ENCODE assay signal across 12 cellular contexts in genomic region chr3:185807455-185808068, GRCh38. TPM values are rescaled to one million over a fixed set of nuclear protein-coding genes. Genes with fewer than 3 reads are reported as not detected.
DNase-seq lines count a peak whose midpoint lies in the region; ATAC-seq, FAIRE-seq and TF ChIP-seq lines count a peak whose summit lies in the region.
"Had no signal": no experiment of that assay in that cellular context is flagged by ENCODE, and none has a peak within 500 bp of the region (broad histone marks: within the 10 kb centered on the region; RNA-seq: fewer than 3 reads in every experiment).

No MANE protein-coding gene starts in this region.

- ATAC-seq in HepG2 = no peak
- no peak for ATAC-seq in right lobe of liver
- ATAC-seq in T-helper 17 cell = no peak
- ATAC-seq in HG03571 (IDR thresholded peaks at IDR 0.05; ENCODE audit: unreplicated experiment) = no peak

- POLR2A ChIA-PET in HepG2 (lab: Yijun Ruan, JAX) = interaction anchor here (0.6 to 1.8 kb wide), 2 partner anchors 11 to 15 kb away, joined by 4 to 6 read pairs; no protein-coding TSS in a partner anchor

- no peak overlapping the region for H3K4me2 ChIP-seq in HepG2 (ENCODE audit: low read depth, low read length)
- H3K4me2 ChIP-seq: PC-9 had no signal

- H3K4me1 ChIP-seq in HepG2 (ENCODE audit: insufficient read depth, low read length) (peaks cover 18% of the 10 kb centered on the region), right lobe of liver (no peaks in the 10 kb centered on the region)

- no peaks in the 10 kb centered on the region for H3K4me1 Mint-ChIP-seq in T-helper 17 cell

- DNase-seq in HepG2 (ENCODE audit: low spot score) (no peak), right lobe of liver (no peak), SK-MEL-5 (ENCODE audit: low read depth, low spot score) (peak; percentile 32), fibroblast of the aortic adventitia (ENCODE audit: low read depth) (peak; percentile 80), T-helper 17 cell (no peak), SKM-1 (lab: John Stamatoyannopoulos, UW; ENCODE audit: unreplicated experiment) (no peak)
- no peak for DNase-seq in activated CD4-positive, CD25-positive, alpha-beta regulatory T cell (lab: John Stamatoyannopoulos, UW)
- DNase-seq: left ventricle myocardium inferior had no signal

- peaks cover 79% of the 10 kb centered on the region for H4K20me1 ChIP-seq in HepG2 (ENCODE audit: insufficient read depth, low read length)

- peaks cover 25% of the 10 kb centered on the region for H3K27me3 Mint-ChIP-seq in T-helper 17 cell

- no peaks in the 10 kb centered on the region for H3K9me3 ChIP-seq in HepG2 (ENCODE audit: low read length)
- no peaks in the 10 kb centered on the region for H3K9me3 ChIP-seq in right lobe of liver
- H3K9me3 ChIP-seq in T-helper 17 cell (ENCODE audit: control insufficient read depth, low read length, poor library complexity, severe bottlenecking) = no peaks in the 10 kb centered on the region
- H3K9me3 ChIP-seq: left ventricle myocardium inferior, tibial nerve had no signal

- in situ Hi-C loops in HepG2 (cut with HindIII; ENCODE audit: extremely low pct_ligation_motif_present, low pct_unique_long_range_greater_than_20kb) = no loop called here
- in situ Hi-C loops in SK-MEL-5 (cut with HindIII; ENCODE audit: low pct_unique_long_range_greater_than_20kb, low sequenced_read_pairs) = no loop called here

- no peak overlapping the region for H3K27ac Mint-ChIP-seq in T-helper 17 cell

- H3K4me3 ChIP-seq in HepG2 (replicated peaks in 1 of 3; ENCODE audit: insufficient read depth in 1 of 3, low read depth in 2 of 3, low read length in 3 of 3) (no peak overlapping the region), right lobe of liver (no peak overlapping the region), fibroblast of the aortic adventitia (ENCODE audit: low read depth, low read length) (no peak overlapping the region)
- H3K4me3 ChIP-seq: coronary artery, left ventricle myocardium inferior, PC-9, tibial nerve had no signal

- H2AFZ ChIP-seq in HepG2 (ENCODE audit: low read length) = no peak overlapping the region
- H2AFZ ChIP-seq: PC-9 had no signal

- BruUV-seq in HepG2 (replicated peaks; lab: Mats Ljungman, UMichigan) = no TSS peak

- intact Hi-C loops in HepG2 (cut with micrococcal nuclease; ENCODE audit: unreplicated experiment) = no loop called here
- intact Hi-C loops in right lobe of liver (cut with DNase I) = no loop called here

- WGBS in HepG2 (ENCODE audit: low lambda C conversion rate) = 98% methylated on average over 3 of the region's 3 CpGs
- 78% methylated on average over 3 of the region's 3 CpGs for WGBS in right lobe of liver (ENCODE audit: insufficient coverage, low coverage, low lambda C conversion rate, missing lambda C conversion rate)

- H3K4me3 Mint-ChIP-seq in T-helper 17 cell = no peak overlapping the region

- no peak for FAIRE-seq in HepG2 (lab: Jason Lieb, UNC)

- H3K36me3 Mint-ChIP-seq in T-helper 17 cell (ENCODE audit: low read depth) = no peaks in the 10 kb centered on the region

- H3K79me2 ChIP-seq in HepG2 (ENCODE audit: insufficient read depth, low read length) = peaks cover 94% of the 10 kb centered on the region

- TF ChIP-seq EP300 in HepG2 (IDR thresholded peaks at IDR 0.05; ENCODE audit: low read depth in 2 of 2, low read length in 2 of 2) (no peak), HepG2 (CRISPR knock-in tag; IDR thresholded peaks at IDR 0.05; ENCODE audit: borderline replicate concordance) (no peak)

- peaks cover 0 to 8% of the 10 kb centered on the region in 2 experiments; a peak in 1 of 5 replicates for H3K36me3 ChIP-seq in HepG2 (replicated peaks in 1 of 2; ENCODE audit: control insufficient read depth in 1 of 2, insufficient read depth in 2 of 2, low read length in 2 of 2)
- no peaks in the 10 kb centered on the region for H3K36me3 ChIP-seq in right lobe of liver
- H3K36me3 ChIP-seq: left ventricle myocardium inferior, tibial nerve had no signal

- TF ChIP-seq CTCF in HepG2 (CRISPR knock-in tag; IDR thresholded peaks at IDR 0.05) (no peak), right lobe of liver (IDR thresholded peaks at IDR 0.05) (no peak), fibroblast of the aortic adventitia (IDR thresholded peaks at IDR 0.05; ENCODE audit: insufficient read depth, low read length) (no peak)

- H3K27me3 ChIP-seq in HepG2 (ENCODE audit: control insufficient read depth in 1 of 2, insufficient read depth in 2 of 2, low read length in 2 of 2) = no peaks in the 10 kb centered on the region
- no peaks in the 10 kb centered on the region for H3K27me3 ChIP-seq in right lobe of liver
- H3K27me3 ChIP-seq: tibial nerve had no signal

- no peak overlapping the region for H3K27ac ChIP-seq in HepG2 (ENCODE audit: extremely low read length, insufficient read depth, low read length)
- no peak overlapping the region for H3K27ac ChIP-seq in right lobe of liver
- H3K27ac ChIP-seq: coronary artery, left ventricle myocardium inferior, PC-9, tibial nerve had no signal

- CTCF ChIA-PET in HepG2 (lab: Yijun Ruan, JAX; ENCODE audit: low intra/inter-chr PET ratio, low total read pairs) = no interaction called here

- no peak for TF ChIP-seq POLR2A in HepG2 (IDR thresholded peaks at IDR 0.05; ENCODE audit: insufficient read depth in 1 of 2, low read depth in 2 of 2, low read length in 2 of 2)
- no peak for TF ChIP-seq POLR2A in right lobe of liver (IDR thresholded peaks at IDR 0.05)

- TF ChIP-seq RAD21 in HepG2 (CRISPR knock-in tag; IDR thresholded peaks at IDR 0.05) = no peak

- H3K9ac ChIP-seq in HepG2 (ENCODE audit: insufficient read depth, low read depth, low read length) = no peak overlapping the region

TF ChIP-seq in HepG2, 621 proteins besides CTCF, POLR2A, EP300 and RAD21:
- 0 out of 2 replicates have a peak, but pooled peaks have one; percentile 5 for TF ChIP-seq ATF7 (IDR thresholded peaks at IDR 0.05)
- TF ChIP-seq ATF7 (CRISPR knock-in tag; IDR thresholded peaks at IDR 0.05) = no peak
- 0 out of 2 replicates have a peak, but pooled peaks have one; percentile 17 for TF ChIP-seq FOSL2 (CRISPR knock-in tag; IDR thresholded peaks at IDR 0.05)
- peak; percentile 71 to 84 for TF ChIP-seq MAFK (conservative IDR thresholded peaks at IDR 0.05 in 1 of 2, IDR thresholded peaks at IDR 0.05 in 1 of 2; ENCODE audit: low read length in 2 of 2)
- peak; percentile 19 for TF ChIP-seq RBM22 (optimal IDR thresholded peaks at IDR 0.05; ENCODE audit: low read length)
- TF ChIP-seq MAFF (IDR thresholded peaks at IDR 0.05; ENCODE audit: low read depth, low read length) = peak; percentile 85
- no peak for TF ChIP-seq MED13 (CRISPR knock-in tag; IDR thresholded peaks at IDR 0.05)

RNA-seq across cellular contexts. Expression of gene IGF2BP2, which starts 17.3 kb away (rescaled TPM):
- total RNA-seq in HepG2 (2016; rRNA removed; fragmentation: Illumina TruSeq; extraction: Trizol) (46.0 and 46.3 TPM in 2 replicates), right lobe of liver (1 to 10 TPM in 5 of 6 experiments, under 1 TPM in 1; 0.99 to 3.0 (median 1.8) TPM), fibroblast of the aortic adventitia (ENCODE audit: low replicate concordance) (40.1 and 99.3 TPM in 2 replicates), T-helper 17 cell (1 to 10 TPM in 1 of 2 donors, under 1 TPM in 1; 0.99 to 8.8 TPM)
- 27.3 and 31.8 TPM in 2 replicates for total RNA-seq in HepG2 (2016; cell fraction: cytosol; rRNA removed; fragmentation: Illumina TruSeq; extraction: Trizol; ENCODE audit: low read depth)
- 36.6 and 47.1 TPM in 2 replicates for total RNA-seq in HepG2 (2016; cell fraction: insoluble cytoplasmic fraction; rRNA removed; fragmentation: Illumina TruSeq; extraction: Trizol)
- 57.4 and 59.2 TPM in 2 replicates for total RNA-seq in HepG2 (2016; cell fraction: membrane; rRNA removed; fragmentation: Illumina TruSeq; extraction: Trizol)
- 59.9 and 71.5 TPM in 2 replicates for total RNA-seq in HepG2 (2016; cell fraction: nucleus; rRNA removed; fragmentation: Illumina TruSeq; extraction: Trizol)
- polyA plus RNA-seq in HepG2 (2011; rRNA removed) = 6.5 and 9.5 TPM in 2 replicates
- 3.6 and 6.7 TPM in 2 replicates for polyA plus RNA-seq in HepG2 (2011; cell fraction: cytosol; rRNA removed)
- 29.6 and 44.5 TPM in 2 replicates for polyA plus RNA-seq in HepG2 (2011; cell fraction: nucleus; rRNA removed)
- 93.3 and 101 TPM in 2 replicates for polyA plus RNA-seq in HepG2 (2012)
- 22.3 and 25.9 TPM in 2 replicates for polyA plus RNA-seq in HepG2 (2016; cell fraction: cytosol; fragmentation: Illumina TruSeq; extraction: Trizol; ENCODE audit: low read depth)
- polyA plus RNA-seq in HepG2 (2016; cell fraction: insoluble cytoplasmic fraction; fragmentation: Illumina TruSeq; extraction: Trizol; ENCODE audit: low read depth) = 65.2 and 84.9 TPM in 2 replicates
- polyA plus RNA-seq in HepG2 (2016; cell fraction: membrane; fragmentation: Illumina TruSeq; extraction: Trizol; ENCODE audit: low read depth) = 59.1 and 66.3 TPM in 2 replicates
- 115 and 116 TPM in 2 replicates for polyA plus RNA-seq in HepG2 (2016; cell fraction: nucleus; fragmentation: Illumina TruSeq; extraction: Trizol; ENCODE audit: insufficient read depth, low read depth)
- polyA minus RNA-seq in HepG2 (2011; rRNA and poly(A)+ RNA removed; ENCODE audit: low replicate concordance) = 11.7 TPM in 1 of 2 replicates, not detected in the other
- polyA minus RNA-seq in HepG2 (2011; cell fraction: cytosol; rRNA and poly(A)+ RNA removed) = 13.2 and 23.5 TPM in 2 replicates
- 110 and 124 TPM in 2 replicates for polyA minus RNA-seq in HepG2 (2011; cell fraction: nucleus; rRNA and poly(A)+ RNA removed)
- 59.5 and 65.1 TPM in 2 replicates for total RNA-seq in SK-MEL-5 (2014; rRNA removed; shearing (Covaris generic))
- polyA plus RNA-seq in SK-MEL-5 (2015; cell fraction: cytosol; rRNA removed) = 44.9 and 51.9 TPM in 2 replicates
- 181 and 190 TPM in 2 replicates for polyA plus RNA-seq in SK-MEL-5 (2015; cell fraction: nucleus; rRNA removed)

Comparison
In these comparisons a context has a peak if more than half of its experiments do, and no peak if none do; other contexts are left out.
1. DNase-seq: peak in SK-MEL-5 (single experiment) and fibroblast of the aortic adventitia (single experiment); none in HepG2 (single experiment), right lobe of liver (0 of 3), T-helper 17 cell (0 of 3), activated CD4-positive, CD25-positive, alpha-beta regulatory T cell (0 of 4) and SKM-1 (single experiment).